ENCODE assay signal across 9 cellular contexts in the genomic region with DNA sequence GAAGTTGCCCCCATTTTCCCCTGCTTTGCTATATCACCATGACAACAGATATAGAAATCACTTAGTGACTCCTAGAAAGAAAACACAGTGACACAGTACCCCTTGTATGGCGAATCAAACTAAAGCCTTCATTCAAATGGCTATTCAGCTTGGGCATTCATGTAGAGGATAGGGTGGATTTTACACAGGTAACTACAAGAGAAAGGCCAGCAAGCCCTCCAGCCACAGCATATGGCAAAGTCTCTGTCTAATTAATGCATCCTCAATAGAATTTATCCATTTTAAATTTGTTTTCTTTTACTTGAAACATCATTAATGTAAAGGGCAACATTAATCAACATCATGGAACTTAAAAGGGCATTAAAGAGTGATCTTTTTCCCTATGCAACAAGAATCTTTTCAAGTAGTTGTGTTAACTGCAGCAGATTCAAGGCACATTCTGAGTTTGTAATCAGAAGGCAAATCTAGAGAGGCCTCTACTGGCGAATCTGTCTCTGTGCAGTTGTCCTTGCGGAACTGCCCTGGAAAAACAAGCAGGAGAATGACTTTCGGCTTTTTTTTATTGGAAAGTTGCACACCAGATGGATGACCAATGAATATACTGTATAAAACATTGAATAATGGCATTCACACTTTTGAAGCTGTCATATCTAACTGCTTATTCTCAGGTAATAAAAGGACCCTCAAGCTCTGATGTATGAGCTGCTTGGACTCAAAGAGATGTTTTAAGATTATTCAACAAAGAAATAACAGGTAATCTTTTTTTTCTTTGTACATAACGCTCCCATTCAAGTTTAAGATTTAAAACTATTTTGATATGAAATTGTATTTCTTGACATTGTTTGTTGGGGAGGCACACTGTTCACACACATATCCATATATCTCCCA.
A peak's percentile ranks its signal among the peaks of the same experiment; 100 is the strongest.
DNase-seq lines count a peak whose midpoint lies in the region; ATAC-seq, FAIRE-seq and TF ChIP-seq lines count a peak whose summit lies in the region.
"Had no signal": no experiment of that assay in that cellular context is flagged by ENCODE, and none has a peak within 500 bp of the region (broad histone marks: within the 10 kb centered on the region; RNA-seq: fewer than 3 reads in every experiment).

No MANE protein-coding gene starts in this region.

- CTCF ChIA-PET in Caco-2 (lab: Charles Lee): no interaction called here

- ATAC-seq in RWPE2 (ENCODE audit: low read depth) (peak; percentile 79; the same call in 2 of the 3 replicates), GM21423 (IDR thresholded peaks at IDR 0.05; ENCODE audit: unreplicated experiment) (no peak), GM21360 (IDR thresholded peaks at IDR 0.05; ENCODE audit: unreplicated experiment) (no peak), GM21390 (IDR thresholded peaks at IDR 0.05; ENCODE audit: unreplicated experiment) (no peak)

- POLR2A ChIA-PET in Caco-2 (lab: Charles Lee): no interaction called here

- H3K36me3 ChIP-seq in Caco-2 (ENCODE audit: control insufficient read depth, insufficient read depth, low read length) (no peaks in the 10 kb centered on the region), RWPE2 (ENCODE audit: low read depth) (no peaks in the 10 kb centered on the region), small intestine (ENCODE audit: control insufficient read depth in 2 of 2, insufficient read depth in 2 of 2, low read length in 2 of 2) (no peaks in the 10 kb centered on the region)

- intact Hi-C loops in Caco-2 (cut with micrococcal nuclease; ENCODE audit: unreplicated experiment): loop anchor here (1.0 to 2.0 kb wide), 3 partner anchors 238 to 713 kb away; no protein-coding TSS in a partner anchor

- H3K4me1 Mint-ChIP-seq in Caco-2 (ENCODE audit: low read depth, unreplicated experiment): no peaks in the 10 kb centered on the region
- H3K4me1 Mint-ChIP-seq: memory B cell had no signal

- WGBS in small intestine, 3 donors: 42 to 55% (median 53%) methylated on average over 5 of the region's 5 CpGs

- no peaks in the 10 kb centered on the region for H3K27me3 Mint-ChIP-seq in Caco-2 (ENCODE audit: insufficient read depth, unreplicated experiment)
- H3K27me3 Mint-ChIP-seq: memory B cell had no signal

- H3K4me1 ChIP-seq in Caco-2 (no peaks in the 10 kb centered on the region), RWPE2 (ENCODE audit: insufficient read depth, poor library complexity, severe bottlenecking) (no peaks in the 10 kb centered on the region), small intestine (ENCODE audit: control insufficient read depth in 2 of 2, insufficient read depth in 1 of 2, low read depth in 1 of 2, low read length in 1 of 2) (no peaks in the 10 kb centered on the region)

- H3K9me3 Mint-ChIP-seq in Caco-2 (ENCODE audit: unreplicated experiment): no peaks in the 10 kb centered on the region
- H3K9me3 Mint-ChIP-seq: memory B cell had no signal

- no TSS peak for BruUV-seq in Caco-2 (replicated peaks; lab: Mats Ljungman, UMichigan)

- H3K4me3 ChIP-seq in Caco-2 (ENCODE audit: low read depth, low read length): no peak overlapping the region
- no peak overlapping the region for H3K4me3 ChIP-seq in RWPE2 (ENCODE audit: severe bottlenecking)
- H3K4me3 ChIP-seq in small intestine (ENCODE audit: low read depth in 1 of 2, low read length in 2 of 2): no peak overlapping the region

- H3K9me3 ChIP-seq in Caco-2 (no peaks in the 10 kb centered on the region), RWPE2 (ENCODE audit: severe bottlenecking) (no peaks in the 10 kb centered on the region), small intestine (ENCODE audit: control insufficient read depth, low read depth) (no peaks in the 10 kb centered on the region)

- H3K27me3 ChIP-seq in Caco-2 (replicated peaks; ENCODE audit: control insufficient read depth, insufficient read depth, low read length): no peaks in the 10 kb centered on the region
- peaks cover 13% of the 10 kb centered on the region for H3K27me3 ChIP-seq in RWPE2 (ENCODE audit: insufficient read depth, poor library complexity, severe bottlenecking)
- H3K27me3 ChIP-seq in small intestine (ENCODE audit: control insufficient read depth in 2 of 2, insufficient read depth in 2 of 2, low read length in 2 of 2): no peaks in the 10 kb centered on the region

- H3K27ac Mint-ChIP-seq in Caco-2 (ENCODE audit: unreplicated experiment): no peak overlapping the region
- H3K27ac Mint-ChIP-seq: memory B cell had no signal

- TF ChIP-seq CTCF in Caco-2 (IDR thresholded peaks at IDR 0.05; ENCODE audit: insufficient read depth in 1 of 2, low read depth in 1 of 2, low read length in 1 of 2, severe bottlenecking in 1 of 2, unreplicated experiment in 1 of 2) (peak; percentile 38 to 82), RWPE2 (IDR thresholded peaks at IDR 0.05; ENCODE audit: poor library complexity, severe bottlenecking) (peak; percentile 62)

- FAIRE-seq in frontal cortex (lab: Jason Lieb, UNC) (peak; percentile 69), small intestine (lab: Jason Lieb, UNC) (no peak)

- H3K36me3 Mint-ChIP-seq in Caco-2 (ENCODE audit: insufficient read depth, unreplicated experiment): no peaks in the 10 kb centered on the region
- H3K36me3 Mint-ChIP-seq: memory B cell had no signal

- no peak overlapping the region for H3K27ac ChIP-seq in RWPE2 (ENCODE audit: poor library complexity, severe bottlenecking)
- H3K27ac ChIP-seq in small intestine (ENCODE audit: low read depth in 1 of 2, low read length in 1 of 2): no peak overlapping the region

- DNase-seq in Caco-2 (peak; percentile 27 to 29), HK-2 (ENCODE audit: unreplicated experiment) (peak; percentile 16), RWPE2 (ENCODE audit: low spot score) (no peak), frontal cortex (ENCODE audit: low spot score in 2 of 2) (peak; percentile 46 to 55), small intestine (peak; percentile 12)

- no peak overlapping the region for H3K4me3 Mint-ChIP-seq in Caco-2 (ENCODE audit: unreplicated experiment)
- H3K4me3 Mint-ChIP-seq: memory B cell had no signal
